20 cellular contexts compared by ENCODE assay signal in the genomic region with DNA sequence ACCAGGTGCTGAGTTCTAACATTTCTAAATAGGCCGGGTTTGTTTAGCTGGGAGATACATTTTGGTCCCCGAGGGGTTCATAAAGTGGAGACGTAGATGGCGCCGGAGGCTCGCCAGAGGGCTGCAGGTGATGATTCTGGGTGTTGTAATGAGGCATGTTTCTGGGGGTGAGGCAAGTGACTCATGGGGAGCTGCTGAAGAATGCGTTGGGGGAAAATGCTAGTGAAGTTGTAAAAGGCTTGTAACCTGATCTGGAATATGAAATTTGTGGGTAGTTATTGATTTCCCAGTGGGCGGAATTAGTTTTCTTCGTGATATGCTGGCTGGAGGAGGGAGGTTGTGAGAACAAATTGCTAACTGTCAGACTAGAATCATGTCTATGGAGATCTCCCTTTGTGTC.
DNase-seq lines count a peak whose midpoint lies in the region; ATAC-seq and TF ChIP-seq lines count a peak whose summit lies in the region.
"Had no signal": no experiment of that assay in that cellular context is flagged by ENCODE, and none has a peak within 500 bp of the region (broad histone marks: within the 10 kb centered on the region; RNA-seq: fewer than 3 reads in every experiment).

No MANE protein-coding gene starts in this region.

- H4K8ac ChIP-seq in mesenchymal stem cell (ENCODE audit: low read length) = no peak overlapping the region

- intact Hi-C loops in CD8-positive, alpha-beta T cell (cut with DNase I, micrococcal nuclease) = no loop called here

- H4K91ac ChIP-seq in mesenchymal stem cell (ENCODE audit: low read length) = no peak overlapping the region

- H3K23ac ChIP-seq in mesenchymal stem cell (ENCODE audit: low read length in 2 of 2) = no peak overlapping the region

- no peaks in the 10 kb centered on the region for H3K27me3 ChIP-seq in mesenchymal stem cell (ENCODE audit: control insufficient read depth in 1 of 2, insufficient read depth in 1 of 2, low read length in 2 of 2)
- no peaks in the 10 kb centered on the region for H3K27me3 ChIP-seq in CD8-positive, alpha-beta T cell (ENCODE audit: insufficient read depth, low read length)

- no peak overlapping the region for H3K4me2 ChIP-seq in mesenchymal stem cell (ENCODE audit: low read length, poor library complexity, severe bottlenecking)

- H2BK12ac ChIP-seq in mesenchymal stem cell (ENCODE audit: low read length in 2 of 2) = peak overlapping the region in 1 of 2 experiments; percentile 39

- no peak overlapping the region for H2BK120ac ChIP-seq in mesenchymal stem cell (ENCODE audit: low read depth, low read length)

- H3K4me1 ChIP-seq in mesenchymal stem cell (ENCODE audit: control insufficient read depth, insufficient read depth, low read depth, low read length) = peaks cover 7% of the 10 kb centered on the region
- H3K4me1 ChIP-seq in CD8-positive, alpha-beta T cell (ENCODE audit: insufficient read depth, low read length) = no peaks in the 10 kb centered on the region

- no peak overlapping the region for H3K27ac ChIP-seq in mesenchymal stem cell (ENCODE audit: low read length, poor library complexity, severe bottlenecking)
- no peak overlapping the region for H3K27ac ChIP-seq in CD8-positive, alpha-beta T cell (ENCODE audit: low read depth, low read length)
- H3K27ac ChIP-seq: SK-N-MC had no signal

- no peaks in the 10 kb centered on the region for H3K79me1 ChIP-seq in mesenchymal stem cell (replicated peaks; ENCODE audit: low read length, poor library complexity, severe bottlenecking)

- no peak overlapping the region for H3K18ac ChIP-seq in mesenchymal stem cell (ENCODE audit: low read depth in 1 of 2, low read length in 2 of 2)

- peaks cover 5% of the 10 kb centered on the region; the same call in 1 of the 2 replicates for H3K27me3 Mint-ChIP-seq in WTC11 (ENCODE audit: low read depth)
- H3K27me3 Mint-ChIP-seq in CD8-positive, alpha-beta T cell (ENCODE audit: low read depth) = no peaks in the 10 kb centered on the region
- H3K27me3 Mint-ChIP-seq: activated naive CD4-positive, alpha-beta T cell treated with anti-CD3 and anti-CD28 coated beads, Interleukin-2, amount 10 ng/mL, durations not matched to agents 7 days and 5 days; B cell had no signal

- H3K14ac ChIP-seq in mesenchymal stem cell (ENCODE audit: low read length in 2 of 2) = no peak overlapping the region

- H2AFZ ChIP-seq in mesenchymal stem cell (ENCODE audit: low read depth, low read length) = no peak overlapping the region

- H3K4me1 Mint-ChIP-seq in WTC11 = peaks cover 26% of the 10 kb centered on the region
- H3K4me1 Mint-ChIP-seq in CD8-positive, alpha-beta T cell (ENCODE audit: low read depth) = peaks cover 8% of the 10 kb centered on the region
- H3K4me1 Mint-ChIP-seq: activated naive CD4-positive, alpha-beta T cell treated with anti-CD3 and anti-CD28 coated beads, Interleukin-2, amount 10 ng/mL, durations not matched to agents 7 days and 5 days had no signal

- peaks cover 0 to 4% of the 10 kb centered on the region in 2 experiments for H3K36me3 ChIP-seq in mesenchymal stem cell (ENCODE audit: control insufficient read depth in 1 of 2, insufficient read depth in 2 of 2, low read depth in 1 of 2, low read length in 2 of 2)
- peaks cover 14% of the 10 kb centered on the region for H3K36me3 ChIP-seq in CD8-positive, alpha-beta T cell (ENCODE audit: insufficient read depth, low read length)

- H3K27ac Mint-ChIP-seq in WTC11 = no peak overlapping the region
- H3K27ac Mint-ChIP-seq in CD8-positive, alpha-beta T cell = no peak overlapping the region
- H3K27ac Mint-ChIP-seq: activated naive CD4-positive, alpha-beta T cell treated with anti-CD3 and anti-CD28 coated beads, Interleukin-2, amount 10 ng/mL, durations not matched to agents 7 days and 5 days; B cell had no signal

- no peak overlapping the region for H3K4me3 Mint-ChIP-seq in WTC11
- H3K4me3 Mint-ChIP-seq in CD8-positive, alpha-beta T cell = no peak overlapping the region
- H3K4me3 Mint-ChIP-seq: activated naive CD4-positive, alpha-beta T cell treated with anti-CD3 and anti-CD28 coated beads, Interleukin-2, amount 10 ng/mL, durations not matched to agents 7 days and 5 days; B cell had no signal

- POLR2A ChIA-PET in WTC11 (lab: Charles Lee) = no interaction called here
- POLR2A ChIA-PET in CD8-positive, alpha-beta T cell (lab: Charles Lee) = no interaction called here

- DNase-seq in Daoy (ENCODE audit: low read depth) (peak; percentile 58), HCEC 1CT (peak; percentile 85), WTC11 (ENCODE audit: low spot score) (no peak), mesenchymal stem cell (no peak), AG08395 (ENCODE audit: low spot score) (no peak)
- DNase-seq in CD8-positive, alpha-beta T cell = no peak
- no peak for DNase-seq in activated CD8-positive, alpha-beta memory T cell treated with anti-CD3 and anti-CD28 coated beads, Interleukin-2, amount 50 U/mL, for 4 hours
- DNase-seq: activated CD4-positive, CD25-positive, alpha-beta regulatory T cell treated with anti-CD3 and anti-CD28 coated beads, Interleukin-2, amount 50 U/mL, for 72 hours; activated naive CD4-positive, alpha-beta T cell treated with anti-CD3 and anti-CD28 coated beads, Interleukin-2, amount 10 ng/mL, durations not matched to agents 7 days and 5 days; GOT3; NCI-H1436 treated with DMSO at 0.1 percent for 48 hours; NCI-H2171 treated with DMSO at 0.1 percent for 48 hours; stimulated activated naive CD4-positive, alpha-beta T cell; T-helper 9 cell; trophoblast cell had no signal

- H3K4ac ChIP-seq in mesenchymal stem cell (ENCODE audit: low read depth in 1 of 2, low read length in 2 of 2) = no peak overlapping the region

- no peaks in the 10 kb centered on the region for H3K9me3 ChIP-seq in mesenchymal stem cell (ENCODE audit: control insufficient read depth, low read length)
- no peaks in the 10 kb centered on the region for H3K9me3 ChIP-seq in CD8-positive, alpha-beta T cell (ENCODE audit: low read length)

- no peaks in the 10 kb centered on the region for H3K9me3 Mint-ChIP-seq in WTC11
- no peaks in the 10 kb centered on the region for H3K9me3 Mint-ChIP-seq in CD8-positive, alpha-beta T cell
- H3K9me3 Mint-ChIP-seq: activated naive CD4-positive, alpha-beta T cell treated with anti-CD3 and anti-CD28 coated beads, Interleukin-2, amount 10 ng/mL, durations not matched to agents 7 days and 5 days had no signal

- no peak overlapping the region for H2AK5ac ChIP-seq in mesenchymal stem cell (ENCODE audit: low read length, severe bottlenecking)

- peak overlapping the region; percentile 71 for H2BK15ac ChIP-seq in mesenchymal stem cell (ENCODE audit: low read depth, poor library complexity, severe bottlenecking)

- no peak overlapping the region for H3K4me3 ChIP-seq in mesenchymal stem cell (ENCODE audit: insufficient read depth in 1 of 2, low read depth in 1 of 2, low read length in 2 of 2)
- H3K4me3 ChIP-seq in CD8-positive, alpha-beta T cell (ENCODE audit: low read depth, low read length) = no peak overlapping the region
- H3K4me3 ChIP-seq: lung, SK-N-MC had no signal

- ATAC-seq in WTC11 = peak; percentile 60
- no peak for ATAC-seq in CD8-positive, alpha-beta T cell
- ATAC-seq: Panc1, sciatic nerve had no signal

- H3K36me3 Mint-ChIP-seq in WTC11 = no peaks in the 10 kb centered on the region
- peaks cover 84% of the 10 kb centered on the region for H3K36me3 Mint-ChIP-seq in CD8-positive, alpha-beta T cell

- H3K9ac ChIP-seq in mesenchymal stem cell (ENCODE audit: low read length) = no peak overlapping the region

- TF ChIP-seq CTCF in WTC11 (IDR thresholded peaks at IDR 0.05) = no peak
- no peak for TF ChIP-seq CTCF in CD8-positive, alpha-beta T cell (IDR thresholded peaks at IDR 0.05)

- CTCF ChIA-PET in WTC11 (lab: Charles Lee) = interaction anchor here (1.4 to 2.8 kb wide), 4 partner anchors 32 to 275 kb away, joined by 6 to 20 read pairs (median 8); a partner anchor contains a TSS
- CTCF ChIA-PET in CD8-positive, alpha-beta T cell (lab: Charles Lee) = no interaction called here

- no peak overlapping the region for H2BK5ac ChIP-seq in mesenchymal stem cell (ENCODE audit: low read depth, low read length, poor library complexity, severe bottlenecking)

- 91% methylated on average over 9 of the region's 9 CpGs for WGBS in mesenchymal stem cell

TF ChIP-seq in WTC11, 78 proteins besides CTCF, POLR2A, EP300 and RAD21 (continues in another document):
- TF ChIP-seq, protein P1, sequence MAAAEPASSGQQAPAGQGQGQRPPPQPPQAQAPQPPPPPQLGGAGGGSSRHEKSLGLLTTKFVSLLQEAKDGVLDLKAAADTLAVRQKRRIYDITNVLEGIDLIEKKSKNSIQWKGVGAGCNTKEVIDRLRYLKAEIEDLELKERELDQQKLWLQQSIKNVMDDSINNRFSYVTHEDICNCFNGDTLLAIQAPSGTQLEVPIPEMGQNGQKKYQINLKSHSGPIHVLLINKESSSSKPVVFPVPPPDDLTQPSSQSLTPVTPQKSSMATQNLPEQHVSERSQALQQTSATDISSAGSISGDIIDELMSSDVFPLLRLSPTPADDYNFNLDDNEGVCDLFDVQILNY (CRISPR knock-in tag; IDR thresholded peaks at IDR 0.05) = no peak
- TF ChIP-seq JAZF1 (CRISPR knock-in tag; IDR thresholded peaks at IDR 0.05) (no peak), CBFB (CRISPR knock-in tag; IDR thresholded peaks at IDR 0.05; ENCODE audit: low read depth) (no peak), ZNF317 (CRISPR knock-in tag; IDR thresholded peaks at IDR 0.05; ENCODE audit: borderline replicate concordance, low read depth) (no peak), PRRX2 (CRISPR knock-in tag; IDR thresholded peaks at IDR 0.05) (no peak), ESRRA (CRISPR knock-in tag; IDR thresholded peaks at IDR 0.05; ENCODE audit: borderline replicate concordance) (no peak), JUN (CRISPR knock-in tag; IDR thresholded peaks at IDR 0.05) (no peak)
- TF ChIP-seq, protein P2, sequence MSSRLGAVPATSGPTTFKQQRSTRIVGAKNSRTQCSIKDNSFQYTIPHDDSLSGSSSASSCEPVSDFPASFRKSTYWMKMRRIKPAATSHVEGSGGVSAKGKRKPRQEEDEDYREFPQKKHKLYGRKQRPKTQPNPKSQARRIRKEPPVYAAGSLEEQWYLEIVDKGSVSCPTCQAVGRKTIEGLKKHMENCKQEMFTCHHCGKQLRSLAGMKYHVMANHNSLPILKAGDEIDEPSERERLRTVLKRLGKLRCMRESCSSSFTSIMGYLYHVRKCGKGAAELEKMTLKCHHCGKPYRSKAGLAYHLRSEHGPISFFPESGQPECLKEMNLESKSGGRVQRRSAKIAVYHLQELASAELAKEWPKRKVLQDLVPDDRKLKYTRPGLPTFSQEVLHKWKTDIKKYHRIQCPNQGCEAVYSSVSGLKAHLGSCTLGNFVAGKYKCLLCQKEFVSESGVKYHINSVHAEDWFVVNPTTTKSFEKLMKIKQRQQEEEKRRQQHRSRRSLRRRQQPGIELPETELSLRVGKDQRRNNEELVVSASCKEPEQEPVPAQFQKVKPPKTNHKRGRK (CRISPR knock-in tag; IDR thresholded peaks at IDR 0.05; ENCODE audit: borderline replicate concordance) = no peak

Comparison
In these comparisons a context has a peak if more than half of its experiments do, and no peak if none do; other contexts are left out.
1. DNase-seq: peak in Daoy (single experiment) and HCEC 1CT (single experiment); none in WTC11 (single experiment), mesenchymal stem cell (single experiment), CD8-positive, alpha-beta T cell (0 of 7), activated CD8-positive, alpha-beta memory T cell treated with anti-CD3 and anti-CD28 coated beads, Interleukin-2, amount 50 U/mL, for 4 hours (single experiment) and AG08395 (single experiment).